ENCODE assay signal across 10 cellular contexts in the genomic region with DNA sequence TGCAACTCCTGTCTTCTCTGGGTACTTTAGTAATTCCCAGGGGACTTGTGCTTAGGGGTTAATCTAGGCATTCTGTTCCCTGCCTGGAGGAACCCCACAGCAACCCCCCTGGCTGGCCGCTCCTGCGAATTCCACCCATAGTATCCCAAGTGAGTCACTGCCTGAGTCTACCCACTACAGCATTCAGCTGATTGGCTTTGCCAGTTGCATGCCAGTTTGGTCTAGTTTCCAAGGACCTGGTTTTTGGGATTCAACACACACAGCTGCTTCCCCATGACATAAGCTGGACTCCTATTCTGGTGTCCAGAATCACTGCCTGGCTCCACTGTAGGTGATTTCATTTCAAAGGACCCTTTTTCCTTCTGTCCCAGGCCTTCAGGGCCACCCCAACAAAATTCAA. TPM values are rescaled to one million over a fixed set of nuclear protein-coding genes. Genes with fewer than 3 reads are reported as not detected.
DNase-seq lines count a peak whose midpoint lies in the region; ATAC-seq and TF ChIP-seq lines count a peak whose summit lies in the region.
"Had no signal": no experiment of that assay in that cellular context is flagged by ENCODE, and none has a peak within 500 bp of the region (broad histone marks: within the 10 kb centered on the region; RNA-seq: fewer than 3 reads in every experiment).

No MANE protein-coding gene starts in this region.

- no peaks in the 10 kb centered on the region for H3K36me3 ChIP-seq in urinary bladder (ENCODE audit: insufficient read depth)

- DNase-seq in activated T-cell treated with anti-CD3 and anti-CD28 coated beads, Interleukin-2, amount 50 U/mL, for 24 hours: peak; percentile 22
- DNase-seq in activated T-cell treated with anti-CD3 and anti-CD28 coated beads, Interleukin-2, amount 50 U/mL, for 4 hours: no peak
- DNase-seq in caudate nucleus (lab: John Stamatoyannopoulos, UW) (peak in 12 of 61 donors; percentile 29 to 54 (median 37)), lower leg skin (ENCODE audit: low spot score in 2 of 2) (peak; percentile 16 to 85)

- intact Hi-C loops in lower leg skin (cut with DNase I; ENCODE audit: low total_unique reads): loop anchor here (10.0 kb wide), 1 partner anchor 67 kb away; no protein-coding TSS in a partner anchor

- peak overlapping the region; percentile 39 for H3K27ac Mint-ChIP-seq in activated T-cell treated with anti-CD3 and anti-CD28 coated beads, Interleukin-2, amount 50 U/mL, for 24 hours
- H3K27ac Mint-ChIP-seq in stimulated activated memory B cell treated with anti-CD40 and anti-IgM and Interleukin-4, amounts not matched to agents 10 μg/mL and 1 μg/mL and 100 μg/mL, for 72 hours: no peak overlapping the region

- WGBS in lower leg skin, 2 donors: 18 to 37% methylated on average over 2 of the region's 2 CpGs
- 40% methylated on average over 2 of the region's 2 CpGs for WGBS in urinary bladder

- H3K27me3 Mint-ChIP-seq in activated T-cell treated with anti-CD3 and anti-CD28 coated beads, Interleukin-2, amount 50 U/mL, for 24 hours: no peaks in the 10 kb centered on the region
- no peaks in the 10 kb centered on the region for H3K27me3 Mint-ChIP-seq in activated T-cell treated with anti-CD3 and anti-CD28 coated beads, Interleukin-2, amount 50 U/mL, for 4 hours (ENCODE audit: low read depth)
- no peaks in the 10 kb centered on the region for H3K27me3 Mint-ChIP-seq in stimulated activated memory B cell treated with anti-CD40 and anti-IgM and Interleukin-4, amounts not matched to agents 10 μg/mL and 1 μg/mL and 100 μg/mL, for 72 hours
- H3K27me3 Mint-ChIP-seq: IgD-negative memory B cell had no signal

- H3K4me3 ChIP-seq in lower leg skin (ENCODE audit: low read depth, poor library complexity, severe bottlenecking): no peak overlapping the region
- no peak overlapping the region for H3K4me3 ChIP-seq in urinary bladder (ENCODE audit: low read depth, low read length)

- peak overlapping the region; percentile 88 for H3K27ac ChIP-seq in caudate nucleus (ENCODE audit: low read depth, low read length)
- H3K27ac ChIP-seq in urinary bladder (ENCODE audit: low read depth): peak overlapping the region; percentile 3
- H3K27ac ChIP-seq: C4-2B had no signal

- H3K4me1 ChIP-seq in urinary bladder (ENCODE audit: insufficient read depth): no peaks in the 10 kb centered on the region

- no peak for TF ChIP-seq POLR2A in lower leg skin (IDR thresholded peaks at IDR 0.05)

- H3K4me3 Mint-ChIP-seq in activated T-cell treated with anti-CD3 and anti-CD28 coated beads, Interleukin-2, amount 50 U/mL, for 24 hours: no peak overlapping the region
- H3K4me3 Mint-ChIP-seq in activated T-cell treated with anti-CD3 and anti-CD28 coated beads, Interleukin-2, amount 50 U/mL, for 4 hours: no peak overlapping the region
- no peak overlapping the region for H3K4me3 Mint-ChIP-seq in stimulated activated memory B cell treated with anti-CD40 and anti-IgM and Interleukin-4, amounts not matched to agents 10 μg/mL and 1 μg/mL and 100 μg/mL, for 72 hours
- H3K4me3 Mint-ChIP-seq: IgD-negative memory B cell had no signal

- no peaks in the 10 kb centered on the region for H3K9me3 Mint-ChIP-seq in activated T-cell treated with anti-CD3 and anti-CD28 coated beads, Interleukin-2, amount 50 U/mL, for 24 hours
- no peaks in the 10 kb centered on the region for H3K9me3 Mint-ChIP-seq in activated T-cell treated with anti-CD3 and anti-CD28 coated beads, Interleukin-2, amount 50 U/mL, for 4 hours
- H3K9me3 Mint-ChIP-seq in stimulated activated memory B cell treated with anti-CD40 and anti-IgM and Interleukin-4, amounts not matched to agents 10 μg/mL and 1 μg/mL and 100 μg/mL, for 72 hours: no peaks in the 10 kb centered on the region
- H3K9me3 Mint-ChIP-seq: IgD-negative memory B cell had no signal

- H3K36me3 Mint-ChIP-seq in activated T-cell treated with anti-CD3 and anti-CD28 coated beads, Interleukin-2, amount 50 U/mL, for 24 hours (ENCODE audit: low read depth): peaks cover 80% of the 10 kb centered on the region
- H3K36me3 Mint-ChIP-seq in activated T-cell treated with anti-CD3 and anti-CD28 coated beads, Interleukin-2, amount 50 U/mL, for 4 hours (ENCODE audit: insufficient read depth): peaks cover 8% of the 10 kb centered on the region
- H3K36me3 Mint-ChIP-seq in stimulated activated memory B cell treated with anti-CD40 and anti-IgM and Interleukin-4, amounts not matched to agents 10 μg/mL and 1 μg/mL and 100 μg/mL, for 72 hours: peaks cover 13% of the 10 kb centered on the region

- no peak for TF ChIP-seq CTCF in lower leg skin (IDR thresholded peaks at IDR 0.05)

- no peak for ATAC-seq in activated T-cell treated with anti-CD3 and anti-CD28 coated beads, Interleukin-2, amount 50 U/mL, for 4 hours
- no peak for ATAC-seq in stimulated activated memory B cell treated with anti-CD40 and anti-IgM and Interleukin-4, amounts not matched to agents 10 μg/mL and 1 μg/mL and 100 μg/mL, for 72 hours
- ATAC-seq in HG03432 (IDR thresholded peaks at IDR 0.05; ENCODE audit: unreplicated experiment) (no peak), GM18861 (IDR thresholded peaks at IDR 0.05; ENCODE audit: unreplicated experiment) (no peak)

- H3K4me1 Mint-ChIP-seq in activated T-cell treated with anti-CD3 and anti-CD28 coated beads, Interleukin-2, amount 50 U/mL, for 24 hours (ENCODE audit: low read depth): peaks cover 15% of the 10 kb centered on the region
- H3K4me1 Mint-ChIP-seq in activated T-cell treated with anti-CD3 and anti-CD28 coated beads, Interleukin-2, amount 50 U/mL, for 4 hours (ENCODE audit: low read depth): peaks cover 12% of the 10 kb centered on the region
- no peaks in the 10 kb centered on the region for H3K4me1 Mint-ChIP-seq in stimulated activated memory B cell treated with anti-CD40 and anti-IgM and Interleukin-4, amounts not matched to agents 10 μg/mL and 1 μg/mL and 100 μg/mL, for 72 hours
- H3K4me1 Mint-ChIP-seq: IgD-negative memory B cell had no signal

RNA-seq across cellular contexts. Expression of a gene that starts 40.3 kb away (rescaled TPM):
- total RNA-seq in activated T-cell treated with anti-CD3 and anti-CD28 coated beads, Interleukin-2, amount 50 U/mL, for 4 hours: 100 to 1,000 TPM in 1 of 3 donors, 10 to 100 TPM in 2; 89.1 to 104 (median 91.3) TPM
- total RNA-seq in lower leg skin: 100 to 1,000 TPM in 1 of 4 donors, 10 to 100 TPM in 3; 59.0 to 138 (median 72.5) TPM
- total RNA-seq in urinary bladder: 86.7 TPM
- polyA plus RNA-seq in urinary bladder: 66.7 TPM
